ENCODE assay signal across 10 cellular contexts in the genomic region with DNA sequence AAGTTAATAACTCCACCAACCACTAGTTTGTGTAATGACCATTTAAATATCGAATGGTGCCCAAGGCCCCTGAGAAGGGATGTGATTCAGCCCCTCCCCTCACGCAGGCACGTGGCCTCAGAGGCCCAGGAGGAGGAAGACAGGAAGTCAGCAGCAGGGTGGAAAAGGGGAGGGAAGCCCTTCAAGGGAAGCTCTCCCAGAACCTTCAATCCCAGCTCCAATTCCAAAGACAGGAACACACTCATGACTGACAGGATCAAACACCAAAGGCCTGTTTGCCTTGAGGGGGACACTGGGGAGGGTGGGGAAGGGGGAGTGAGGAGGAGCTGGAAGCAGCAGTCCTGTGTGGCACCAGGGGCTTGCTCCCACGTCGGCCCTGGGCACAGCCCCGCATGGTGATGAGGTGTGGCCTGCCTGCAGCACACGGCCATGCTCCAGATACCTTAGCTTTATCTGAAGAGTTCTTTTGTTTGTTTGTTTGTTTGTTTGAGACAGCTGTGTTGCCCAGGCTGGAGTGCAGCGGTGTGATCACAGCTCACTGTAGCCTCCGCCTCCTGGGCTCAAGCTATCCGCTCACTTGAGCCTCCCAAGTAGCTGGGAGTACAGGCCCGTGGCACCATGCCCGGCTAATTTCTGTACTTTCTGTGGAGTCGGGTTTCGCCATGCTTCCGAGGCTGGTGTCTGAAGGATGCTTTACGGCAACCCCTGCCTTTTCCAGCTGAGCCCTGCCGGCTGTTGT.
DNase-seq lines count a peak whose midpoint lies in the region; ATAC-seq, FAIRE-seq and TF ChIP-seq lines count a peak whose summit lies in the region.
"Had no signal": no experiment of that assay in that cellular context is flagged by ENCODE, and none has a peak within 500 bp of the region (broad histone marks: within the 10 kb centered on the region; RNA-seq: fewer than 3 reads in every experiment).

No MANE protein-coding gene starts in this region.

- H3K4me1 Mint-ChIP-seq in activated T-helper 2 cell treated with anti-CD3 and anti-CD28 coated beads, Interferon-gamma antibody, Interleukin-2, Interleukin-4, amounts not matched to agents 10 μg/mL and 5 μg/mL and 100 μg/mL, durations not matched to agents 14 hours and 24 hours and 36 hours (ENCODE audit: low read depth) = peaks cover 80% of the 10 kb centered on the region

- H3K36me3 ChIP-seq in upper lobe of left lung = no peaks in the 10 kb centered on the region

- H3K4me1 ChIP-seq in upper lobe of left lung = peaks cover 80 to 95% (median 82%) of the 10 kb centered on the region in 4 donors

- WGBS in upper lobe of left lung, 2 donors = 51 to 53% methylated on average over 16 of the region's 17 CpGs

- no peak for FAIRE-seq in D721Med (lab: Jason Lieb, UNC)

- no peak for TF ChIP-seq CTCF in upper lobe of left lung (IDR thresholded peaks at IDR 0.05)
- TF ChIP-seq CTCF in D721Med (IDR thresholded peaks at IDR 0.05; ENCODE audit: insufficient read depth, missing control alignments) = no peak

- DNase-seq in DMS153 treated with DMSO at 0.1 percent for 48 hours (lab: John Stamatoyannopoulos, UW; ENCODE audit: unreplicated experiment) = peak; percentile 9
- peak; percentile 40 for DNase-seq in NCI-H1436 (lab: John Stamatoyannopoulos, UW)
- DNase-seq in activated T-helper 2 cell treated with anti-CD3 and anti-CD28 coated beads, Interferon-gamma antibody, Interleukin-2, Interleukin-4, amounts not matched to agents 10 μg/mL and 5 μg/mL and 100 μg/mL, durations not matched to agents 14 hours and 24 hours and 36 hours (ENCODE audit: low spot score) = no peak
- DNase-seq in iPS DF 19.7 (ENCODE audit: low read depth, low spot score) = peak; percentile 69
- DNase-seq in upper lobe of left lung = peak; percentile 67 to 89
- no peak for DNase-seq in D721Med (ENCODE audit: insufficient read length, low spot score)

- H3K9me3 Mint-ChIP-seq in activated T-helper 2 cell treated with anti-CD3 and anti-CD28 coated beads, Interferon-gamma antibody, Interleukin-2, Interleukin-4, amounts not matched to agents 10 μg/mL and 5 μg/mL and 100 μg/mL, durations not matched to agents 14 hours and 24 hours and 36 hours = no peaks in the 10 kb centered on the region
- H3K9me3 Mint-ChIP-seq: memory B cell had no signal

- H3K27me3 ChIP-seq in upper lobe of left lung = no peaks in the 10 kb centered on the region

- TF ChIP-seq EP300 in upper lobe of left lung (IDR thresholded peaks at IDR 0.05) = no peak

- intact Hi-C loops in activated T-helper 2 cell treated with anti-CD3 and anti-CD28 coated beads, Interferon-gamma antibody, Interleukin-2, Interleukin-4, amounts not matched to agents 10 μg/mL and 5 μg/mL and 100 μg/mL, durations not matched to agents 14 hours and 24 hours and 36 hours (cut with micrococcal nuclease) = loop anchor here (5.0 to 10.0 kb wide), 2 partner anchors 100 to 242 kb away; a partner anchor contains a TSS

- H3K27ac ChIP-seq in upper lobe of left lung = peak overlapping the region; percentile 1 to 54 (median 37)
- H3K27ac ChIP-seq: KMS-11 had no signal

- H3K36me3 Mint-ChIP-seq in activated T-helper 2 cell treated with anti-CD3 and anti-CD28 coated beads, Interferon-gamma antibody, Interleukin-2, Interleukin-4, amounts not matched to agents 10 μg/mL and 5 μg/mL and 100 μg/mL, durations not matched to agents 14 hours and 24 hours and 36 hours (ENCODE audit: low read depth) = peaks cover 30% of the 10 kb centered on the region

- H3K4me3 Mint-ChIP-seq in activated T-helper 2 cell treated with anti-CD3 and anti-CD28 coated beads, Interferon-gamma antibody, Interleukin-2, Interleukin-4, amounts not matched to agents 10 μg/mL and 5 μg/mL and 100 μg/mL, durations not matched to agents 14 hours and 24 hours and 36 hours (ENCODE audit: low read depth) = no peak overlapping the region
- H3K4me3 Mint-ChIP-seq: memory B cell had no signal

- H3K4me3 ChIP-seq in upper lobe of left lung = no peak overlapping the region

- H3K9me3 ChIP-seq in upper lobe of left lung = no peaks in the 10 kb centered on the region

- H3K27me3 Mint-ChIP-seq in activated T-helper 2 cell treated with anti-CD3 and anti-CD28 coated beads, Interferon-gamma antibody, Interleukin-2, Interleukin-4, amounts not matched to agents 10 μg/mL and 5 μg/mL and 100 μg/mL, durations not matched to agents 14 hours and 24 hours and 36 hours (ENCODE audit: low read depth) = no peaks in the 10 kb centered on the region
- H3K27me3 Mint-ChIP-seq: memory B cell had no signal

- peak; percentile 4 to 46 for ATAC-seq in upper lobe of left lung (ENCODE audit: low FRiP score in 2 of 2)
- no peak for ATAC-seq in HG02798 (IDR thresholded peaks at IDR 0.05; ENCODE audit: poor library complexity, unreplicated experiment)
- no peak for ATAC-seq in HG02981 (IDR thresholded peaks at IDR 0.05; ENCODE audit: unreplicated experiment)

- peak overlapping the region; percentile 36 for H3K27ac Mint-ChIP-seq in activated T-helper 2 cell treated with anti-CD3 and anti-CD28 coated beads, Interferon-gamma antibody, Interleukin-2, Interleukin-4, amounts not matched to agents 10 μg/mL and 5 μg/mL and 100 μg/mL, durations not matched to agents 14 hours and 24 hours and 36 hours
- H3K27ac Mint-ChIP-seq: memory B cell had no signal

- no peak for TF ChIP-seq POLR2A in upper lobe of left lung (IDR thresholded peaks at IDR 0.05)

Comparison
In these comparisons a context has a peak if more than half of its experiments do, and no peak if none do; other contexts are left out.
1. DNase-seq: peak in DMS153 treated with DMSO at 0.1 percent for 48 hours (single experiment), NCI-H1436 (single experiment), iPS DF 19.7 (single experiment) and upper lobe of left lung (2 of 2); none in activated T-helper 2 cell treated with anti-CD3 and anti-CD28 coated beads, Interferon-gamma antibody, Interleukin-2, Interleukin-4, amounts not matched to agents 10 μg/mL and 5 μg/mL and 100 μg/mL, durations not matched to agents 14 hours and 24 hours and 36 hours (single experiment) and D721Med (single experiment).
2. ATAC-seq: peak in upper lobe of left lung (2 of 2); none in HG02798 (single experiment) and HG02981 (single experiment).